In genomic region chr7:82945480-82945879, GRCh38 we compare ENCODE assay signal across 16 cellular contexts.
"Had no signal": no experiment of that assay in that cellular context is flagged by ENCODE, and none has a peak within 500 bp of the region (broad histone marks: within the 10 kb centered on the region; RNA-seq: fewer than 3 reads in every experiment).

No MANE protein-coding gene starts in this region.

- H3K4me1 ChIP-seq: esophagus muscularis mucosa, parathyroid adenoma, sigmoid colon, stomach, upper lobe of left lung had no signal

- H3K27ac ChIP-seq: body of pancreas, esophagus muscularis mucosa, hepatocyte, neutrophil, parathyroid adenoma, sigmoid colon, stomach, upper lobe of left lung had no signal

- H3K4me2 ChIP-seq: hepatocyte had no signal

- H3K36me3 ChIP-seq: esophagus muscularis mucosa, neutrophil, sigmoid colon, stomach, upper lobe of left lung had no signal

- DNase-seq: activated CD4-positive, alpha-beta T cell treated with anti-CD3 and anti-CD28 coated beads, Interleukin-2, amount 50 U/mL, for 4 hours; activated naive CD4-positive, alpha-beta T cell treated with Interleukin-2 at 50 U/mL for 16 hours; activated naive CD8-positive, alpha-beta T cell treated with anti-CD3 and anti-CD28 coated beads, Interleukin-2, amount 10 ng/mL, durations not matched to agents 7 days and 5 days; amygdala; body of pancreas; central memory CD4-positive, alpha-beta T cell; sigmoid colon; stimulated activated CD4-positive, alpha-beta T cell treated with anti-CD3 and anti-CD28 coated beads, Interleukin-4, amount 100 ng/mL, for 24 hours; stomach; T-helper 2 cell; upper lobe of left lung had no signal

- H3K9me3 ChIP-seq: body of pancreas, esophagus muscularis mucosa, neutrophil, sigmoid colon, upper lobe of left lung had no signal

- H3K27me3 ChIP-seq: body of pancreas, esophagus muscularis mucosa, hepatocyte, neutrophil, sigmoid colon, stomach, upper lobe of left lung had no signal

- H3K79me2 ChIP-seq: hepatocyte, parathyroid adenoma had no signal

- H3K4me3 ChIP-seq: body of pancreas, esophagus muscularis mucosa, hepatocyte, lung, sigmoid colon, stomach, upper lobe of left lung had no signal

- H2AFZ ChIP-seq: hepatocyte, parathyroid adenoma had no signal
